ENCODE assay signal across 1 cellular context in genomic region chr15:90817117-90818057, GRCh38.
TF ChIP-seq lines count a peak whose summit lies in the region.

No MANE protein-coding gene starts in this region.

TF ChIP-seq in WTC11, 78 proteins besides CTCF, POLR2A, EP300 and RAD21 (continued from another document):
- no peak for TF ChIP-seq USF1 (CRISPR knock-in tag; IDR thresholded peaks at IDR 0.05)
- TF ChIP-seq GRHL2 (CRISPR knock-in tag; IDR thresholded peaks at IDR 0.05; ENCODE audit: insufficient replicate concordance, severe bottlenecking), result no peak
- TF ChIP-seq MXD4 (CRISPR knock-in tag; IDR thresholded peaks at IDR 0.05; ENCODE audit: borderline replicate concordance), result no peak
- TF ChIP-seq ZNF425 (CRISPR knock-in tag; conservative IDR thresholded peaks at IDR 0.05), result no peak
